ENCODE assay signal across 29 cellular contexts in genomic region chr2:10592652-10593051, GRCh38.
"Had no signal": no experiment of that assay in that cellular context is flagged by ENCODE, and none has a peak within 500 bp of the region (broad histone marks: within the 10 kb centered on the region; RNA-seq: fewer than 3 reads in every experiment).

No MANE protein-coding gene starts in this region.

- H3K4me1 ChIP-seq: lower lobe of right lung, right atrium auricular region, tibial nerve, uterus had no signal

- ATAC-seq: left colon; left lung; lower lobe of right lung; natural killer cell; sciatic nerve; stimulated activated effector memory CD8-positive, alpha-beta T cell treated with anti-CD3 and anti-CD28 coated beads, Interleukin-12 subunit alpha, Interleukin-12 subunit beta, amount 100 ng/mL, for 72 hours; stimulated activated naive CD8-positive, alpha-beta T cell treated with anti-CD3 and anti-CD28 coated beads, Interleukin-15, amount 100 ng/mL, for 72 hours had no signal

- H3K36me3 ChIP-seq: neural progenitor cell, ovary, uterus had no signal

- H3K9me3 ChIP-seq: left lung, lower lobe of right lung, neutrophil, ovary, right atrium auricular region, tibial nerve, uterus had no signal

- H3K4me3 Mint-ChIP-seq: naive B cell; natural killer cell; nephron progenitor cell; neural progenitor cell; stimulated activated effector memory CD8-positive, alpha-beta T cell treated with anti-CD3 and anti-CD28 coated beads, Interleukin-12 subunit alpha, Interleukin-12 subunit beta, amount 100 ng/mL, for 72 hours; stimulated activated naive CD8-positive, alpha-beta T cell treated with anti-CD3 and anti-CD28 coated beads, Interleukin-15, amount 100 ng/mL, for 72 hours; type B pancreatic cell had no signal

- DNase-seq: hippocampal formation; left colon; left lung; lower lobe of right lung; mammary epithelial cell; mesenchymal stem cell; naive B cell; natural killer cell; nephron progenitor cell; occipital lobe; ovary; stimulated activated CD4-positive, alpha-beta T cell treated with anti-CD3 and anti-CD28 coated beads, Interleukin-12 subunit alpha, Interleukin-12 subunit beta, amount 100 ng/mL, for 4 hours; stimulated activated CD4-positive, alpha-beta T cell treated with anti-CD3 and anti-CD28 coated beads, Interleukin-15, amount 100 ng/mL, for 24 hours; stimulated activated CD4-positive, alpha-beta T cell treated with anti-CD3 and anti-CD28 coated beads, Interleukin-2, amount 100 ng/mL, for 24 hours; stimulated activated CD4-positive, alpha-beta T cell treated with anti-CD3 and anti-CD28 coated beads, Interleukin-4, amount 100 ng/mL, for 24 hours; stimulated activated naive CD4-positive, alpha-beta T cell treated with Interleukin-2 at 50 U/mL for 16 hours; stimulated activated naive CD8-positive, alpha-beta T cell treated with anti-CD3 and anti-CD28 coated beads, Interleukin-15, amount 100 ng/mL, for 72 hours; substantia nigra; uterus had no signal

- H3K27ac ChIP-seq: left lung, lower lobe of right lung, neural progenitor cell, neutrophil, ovary, right atrium auricular region, skin epidermis, tibial nerve, uterus had no signal

- H3K4me3 ChIP-seq: left lung, lower lobe of right lung, neural progenitor cell, ovary, right atrium auricular region, skin epidermis, tibial nerve, uterus had no signal

- FAIRE-seq: keratinocyte had no signal

- H3K4me1 Mint-ChIP-seq: natural killer cell had no signal

- H3K27ac Mint-ChIP-seq: naive B cell; natural killer cell; progenitor cell of endocrine pancreas; stimulated activated effector memory CD8-positive, alpha-beta T cell treated with anti-CD3 and anti-CD28 coated beads, Interleukin-12 subunit alpha, Interleukin-12 subunit beta, amount 100 ng/mL, for 72 hours; type B pancreatic cell had no signal

- H3K9ac ChIP-seq: neural progenitor cell had no signal

- H3K27me3 Mint-ChIP-seq: naive B cell; stimulated activated naive CD8-positive, alpha-beta T cell treated with anti-CD3 and anti-CD28 coated beads, Interleukin-15, amount 100 ng/mL, for 72 hours; type B pancreatic cell had no signal
